18 cellular contexts compared by ENCODE assay signal in genomic region chr14:96197163-96197852, GRCh38. TPM values are rescaled to one million over a fixed set of nuclear protein-coding genes. Genes with fewer than 3 reads are reported as not detected.
DNase-seq lines count a peak whose midpoint lies in the region; ATAC-seq and TF ChIP-seq lines count a peak whose summit lies in the region.
"Had no signal": no experiment of that assay in that cellular context is flagged by ENCODE, and none has a peak within 500 bp of the region (broad histone marks: within the 10 kb centered on the region; RNA-seq: fewer than 3 reads in every experiment).

No MANE protein-coding gene starts in this region.

- no peaks in the 10 kb centered on the region for H3K36me3 Mint-ChIP-seq in activated T-cell treated with anti-CD3 and anti-CD28 coated beads, Interleukin-2, amount 50 U/mL, for 72 hours (ENCODE audit: insufficient read depth in 2 of 2)

- no peak for DNase-seq in activated T-cell treated with anti-CD3 and anti-CD28 coated beads, Interleukin-2, amount 50 U/mL, for 72 hours
- DNase-seq in activated T-cell treated with anti-CD3 and anti-CD28 coated beads, Interleukin-2, amount 50 U/mL, for 48 hours, result no peak
- DNase-seq in lower lobe of right lung (no peak), aorta (no peak), C1 segment of cervical spinal cord (lab: John Stamatoyannopoulos, UW) (no peak)
- DNase-seq: AML-193, DMS 273 treated with DMSO at 0.1 percent for 48 hours, H7, MM.1S, NCI-H1092, NCI-H1436 treated with DMSO at 0.1 percent for 48 hours, NCI-H2029, NCI-H345, NCI-H524 treated with DMSO at 0.1 percent for 48 hours had no signal

- no peak overlapping the region for H3K9ac ChIP-seq in skeletal muscle tissue (ENCODE audit: low read depth in 1 of 3, low read length in 3 of 3)

- H3K9me3 Mint-ChIP-seq in activated T-cell treated with anti-CD3 and anti-CD28 coated beads, Interleukin-2, amount 50 U/mL, for 72 hours, result peaks cover 2% of the 10 kb centered on the region in 2 donors

- H3K27me3 ChIP-seq in lower lobe of right lung (ENCODE audit: low read depth), result no peaks in the 10 kb centered on the region
- H3K27me3 ChIP-seq in skeletal muscle tissue (ENCODE audit: control insufficient read depth in 3 of 3, insufficient read depth in 3 of 3, low read length in 3 of 3), result peaks cover 7 to 17% (median 7%) of the 10 kb centered on the region in 3 donors
- no peaks in the 10 kb centered on the region for H3K27me3 ChIP-seq in aorta (ENCODE audit: control insufficient read depth in 1 of 2, insufficient read depth in 2 of 2, low read length in 1 of 2)

- H3K27me3 Mint-ChIP-seq in activated T-cell treated with anti-CD3 and anti-CD28 coated beads, Interleukin-2, amount 50 U/mL, for 72 hours (ENCODE audit: low read depth), result peaks cover 6% of the 10 kb centered on the region

- H3K36me3 ChIP-seq in lower lobe of right lung (no peaks in the 10 kb centered on the region), skeletal muscle tissue (ENCODE audit: control insufficient read depth in 3 of 3, insufficient read depth in 3 of 3, low read length in 3 of 3) (no peaks in the 10 kb centered on the region), aorta (ENCODE audit: control insufficient read depth in 1 of 2, insufficient read depth in 2 of 2, low read length in 1 of 2) (no peaks in the 10 kb centered on the region)

- H3K27ac ChIP-seq in lower lobe of right lung (peak overlapping the region; percentile 58), skeletal muscle tissue (ENCODE audit: low read depth, low read length) (peak overlapping the region; percentile 58), aorta (ENCODE audit: low read depth in 1 of 2, low read length in 2 of 2) (no peak overlapping the region)
- H3K27ac ChIP-seq: 22Rv1 had no signal

- 93% methylated on average over 20 of the region's 20 CpGs for WGBS in aorta, 2 donors

- peaks cover 7% of the 10 kb centered on the region for H3K4me1 Mint-ChIP-seq in activated T-cell treated with anti-CD3 and anti-CD28 coated beads, Interleukin-2, amount 50 U/mL, for 72 hours (ENCODE audit: low read depth)

- H3K4me1 ChIP-seq in lower lobe of right lung (peaks cover 21% of the 10 kb centered on the region), skeletal muscle tissue (ENCODE audit: control insufficient read depth in 3 of 3, insufficient read depth in 3 of 3, low read length in 3 of 3) (peaks cover 0 to 3% (median 3%) of the 10 kb centered on the region in 3 donors), aorta (ENCODE audit: control insufficient read depth in 1 of 2, insufficient read depth in 2 of 2, low read length in 2 of 2) (no peaks in the 10 kb centered on the region)

- intact Hi-C loops in lower lobe of right lung (cut with DNase I), result no loop called here
- intact Hi-C loops in aorta (cut with DNase I), result no loop called here

- no peaks in the 10 kb centered on the region for H3K9me3 ChIP-seq in lower lobe of right lung
- no peaks in the 10 kb centered on the region for H3K9me3 ChIP-seq in skeletal muscle tissue (ENCODE audit: control insufficient read depth in 3 of 3, low read length in 3 of 3)
- H3K9me3 ChIP-seq in aorta (ENCODE audit: control insufficient read depth, low read length), result no peaks in the 10 kb centered on the region

- H3K27ac Mint-ChIP-seq in activated T-cell treated with anti-CD3 and anti-CD28 coated beads, Interleukin-2, amount 50 U/mL, for 72 hours, result peak overlapping the region; percentile 45

- no peak overlapping the region for H3K4me3 Mint-ChIP-seq in activated T-cell treated with anti-CD3 and anti-CD28 coated beads, Interleukin-2, amount 50 U/mL, for 72 hours

- ATAC-seq in activated T-cell treated with anti-CD3 and anti-CD28 coated beads, Interleukin-2, amount 50 U/mL, for 72 hours (replicated peaks in 1 of 2), result no peak
- ATAC-seq in lower lobe of right lung (no peak), aorta (ENCODE audit: low FRiP score) (peak; percentile 12), GM21529 (IDR thresholded peaks at IDR 0.05; ENCODE audit: unreplicated experiment) (no peak), HG03378 (IDR thresholded peaks at IDR 0.05; ENCODE audit: unreplicated experiment) (no peak)

- TF ChIP-seq CTCF in lower lobe of right lung (IDR thresholded peaks at IDR 0.05), result no peak

- H3K4me3 ChIP-seq in lower lobe of right lung, result no peak overlapping the region
- no peak overlapping the region for H3K4me3 ChIP-seq in skeletal muscle tissue (ENCODE audit: low read length in 3 of 3)
- no peak overlapping the region for H3K4me3 ChIP-seq in aorta (ENCODE audit: low read length in 2 of 2)

RNA-seq across cellular contexts. Expression of gene BDKRB2, which starts 7.3 kb away (rescaled TPM):
- total RNA-seq in activated T-cell treated with anti-CD3 and anti-CD28 coated beads, Interleukin-2, amount 50 U/mL, for 72 hours, result not detected
- 1.3 TPM for total RNA-seq in lower lobe of right lung
- 2.6 TPM for total RNA-seq in skeletal muscle tissue
- 10 to 100 TPM in 1 of 2 donors, 1 to 10 TPM in 1; 5.2 to 12.2 TPM for total RNA-seq in aorta
- not detected for polyA plus RNA-seq in aorta

RNA-seq across cellular contexts. Expression of gene BDKRB1, which starts 58.7 kb away (rescaled TPM):
- not detected for total RNA-seq in activated T-cell treated with anti-CD3 and anti-CD28 coated beads, Interleukin-2, amount 50 U/mL, for 72 hours
- total RNA-seq in lower lobe of right lung (not detected), skeletal muscle tissue (not detected), aorta (1 to 10 TPM in 1 of 2 donors, under 1 TPM in 1; 0.36 to 2.8 TPM)
- polyA plus RNA-seq in aorta, result under 1 TPM in 1 of 2 donors, not detected in 1; 0.18 TPM

Comparison
In these comparisons a context has a peak if more than half of its experiments do, and no peak if none do; other contexts are left out.
1. H3K27ac ChIP-seq: peak in lower lobe of right lung (single experiment) and skeletal muscle tissue (single experiment); none in aorta (0 of 2).